Comparison of ENCODE assay signal across 1 cellular context in the genomic region with DNA sequence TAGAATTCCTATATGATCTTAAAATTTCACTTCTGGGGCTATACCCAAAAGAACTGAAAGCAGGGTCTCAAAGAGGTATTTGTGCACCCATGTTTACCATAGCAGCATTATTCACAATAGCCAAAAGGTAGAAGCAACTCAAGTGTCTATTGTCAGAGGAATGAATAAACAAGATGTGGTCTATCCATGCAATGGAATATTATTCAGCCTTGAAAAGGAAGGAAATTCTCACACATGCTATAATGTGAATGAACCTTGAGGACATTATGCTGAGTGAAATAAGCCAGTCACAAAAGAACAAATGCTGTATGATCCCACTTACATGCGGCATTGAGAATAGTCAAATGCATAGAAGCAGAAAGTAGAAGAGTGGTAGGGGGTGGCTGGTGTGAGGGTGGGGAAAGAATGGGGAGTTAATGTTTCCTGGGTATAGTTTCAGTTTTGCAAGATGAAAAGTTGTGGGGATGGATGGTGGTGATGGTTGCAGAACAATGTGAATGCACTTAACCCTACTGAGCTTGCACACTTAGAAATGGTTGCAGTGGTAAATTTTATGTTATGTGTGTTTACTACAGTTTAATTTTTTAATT.
TF ChIP-seq lines count a peak whose summit lies in the region.

No MANE protein-coding gene starts in this region.

TF ChIP-seq in GM12878, 131 proteins besides CTCF, POLR2A, EP300 and RAD21 (continued from another document and continues in another):
- TF ChIP-seq, protein P1, sequence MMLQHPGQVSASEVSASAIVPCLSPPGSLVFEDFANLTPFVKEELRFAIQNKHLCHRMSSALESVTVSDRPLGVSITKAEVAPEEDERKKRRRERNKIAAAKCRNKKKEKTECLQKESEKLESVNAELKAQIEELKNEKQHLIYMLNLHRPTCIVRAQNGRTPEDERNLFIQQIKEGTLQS (IDR thresholded peaks at IDR 0.05; ENCODE audit: borderline replicate concordance, extremely low read depth, low read depth, low read length) = no peak
- TF ChIP-seq PAX8 (IDR thresholded peaks at IDR 0.05) = no peak
- TF ChIP-seq SMC3 (IDR thresholded peaks at IDR 0.05; ENCODE audit: borderline replicate concordance, low read length) = no peak
- TF ChIP-seq, protein P2, sequence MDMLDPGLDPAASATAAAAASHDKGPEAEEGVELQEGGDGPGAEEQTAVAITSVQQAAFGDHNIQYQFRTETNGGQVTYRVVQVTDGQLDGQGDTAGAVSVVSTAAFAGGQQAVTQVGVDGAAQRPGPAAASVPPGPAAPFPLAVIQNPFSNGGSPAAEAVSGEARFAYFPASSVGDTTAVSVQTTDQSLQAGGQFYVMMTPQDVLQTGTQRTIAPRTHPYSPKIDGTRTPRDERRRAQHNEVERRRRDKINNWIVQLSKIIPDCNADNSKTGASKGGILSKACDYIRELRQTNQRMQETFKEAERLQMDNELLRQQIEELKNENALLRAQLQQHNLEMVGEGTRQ (IDR thresholded peaks at IDR 0.05; ENCODE audit: borderline replicate concordance, low read depth, low read length) = no peak
- TF ChIP-seq ZSCAN29 (IDR thresholded peaks at IDR 0.05) = no peak
- TF ChIP-seq, protein P3, sequence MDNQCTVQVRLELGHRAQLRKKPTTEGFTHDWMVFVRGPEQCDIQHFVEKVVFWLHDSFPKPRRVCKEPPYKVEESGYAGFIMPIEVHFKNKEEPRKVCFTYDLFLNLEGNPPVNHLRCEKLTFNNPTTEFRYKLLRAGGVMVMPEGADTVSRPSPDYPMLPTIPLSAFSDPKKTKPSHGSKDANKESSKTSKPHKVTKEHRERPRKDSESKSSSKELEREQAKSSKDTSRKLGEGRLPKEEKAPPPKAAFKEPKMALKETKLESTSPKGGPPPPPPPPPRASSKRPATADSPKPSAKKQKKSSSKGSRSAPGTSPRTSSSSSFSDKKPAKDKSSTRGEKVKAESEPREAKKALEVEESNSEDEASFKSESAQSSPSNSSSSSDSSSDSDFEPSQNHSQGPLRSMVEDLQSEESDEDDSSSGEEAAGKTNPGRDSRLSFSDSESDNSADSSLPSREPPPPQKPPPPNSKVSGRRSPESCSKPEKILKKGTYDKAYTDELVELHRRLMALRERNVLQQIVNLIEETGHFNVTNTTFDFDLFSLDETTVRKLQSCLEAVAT (IDR thresholded peaks at IDR 0.05) = peak; percentile 62; the same call in 1 of the 2 replicates
- TF ChIP-seq, protein P4, sequence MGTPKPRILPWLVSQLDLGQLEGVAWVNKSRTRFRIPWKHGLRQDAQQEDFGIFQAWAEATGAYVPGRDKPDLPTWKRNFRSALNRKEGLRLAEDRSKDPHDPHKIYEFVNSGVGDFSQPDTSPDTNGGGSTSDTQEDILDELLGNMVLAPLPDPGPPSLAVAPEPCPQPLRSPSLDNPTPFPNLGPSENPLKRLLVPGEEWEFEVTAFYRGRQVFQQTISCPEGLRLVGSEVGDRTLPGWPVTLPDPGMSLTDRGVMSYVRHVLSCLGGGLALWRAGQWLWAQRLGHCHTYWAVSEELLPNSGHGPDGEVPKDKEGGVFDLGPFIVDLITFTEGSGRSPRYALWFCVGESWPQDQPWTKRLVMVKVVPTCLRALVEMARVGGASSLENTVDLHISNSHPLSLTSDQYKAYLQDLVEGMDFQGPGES (IDR thresholded peaks at IDR 0.05) = no peak
- TF ChIP-seq, protein P5, sequence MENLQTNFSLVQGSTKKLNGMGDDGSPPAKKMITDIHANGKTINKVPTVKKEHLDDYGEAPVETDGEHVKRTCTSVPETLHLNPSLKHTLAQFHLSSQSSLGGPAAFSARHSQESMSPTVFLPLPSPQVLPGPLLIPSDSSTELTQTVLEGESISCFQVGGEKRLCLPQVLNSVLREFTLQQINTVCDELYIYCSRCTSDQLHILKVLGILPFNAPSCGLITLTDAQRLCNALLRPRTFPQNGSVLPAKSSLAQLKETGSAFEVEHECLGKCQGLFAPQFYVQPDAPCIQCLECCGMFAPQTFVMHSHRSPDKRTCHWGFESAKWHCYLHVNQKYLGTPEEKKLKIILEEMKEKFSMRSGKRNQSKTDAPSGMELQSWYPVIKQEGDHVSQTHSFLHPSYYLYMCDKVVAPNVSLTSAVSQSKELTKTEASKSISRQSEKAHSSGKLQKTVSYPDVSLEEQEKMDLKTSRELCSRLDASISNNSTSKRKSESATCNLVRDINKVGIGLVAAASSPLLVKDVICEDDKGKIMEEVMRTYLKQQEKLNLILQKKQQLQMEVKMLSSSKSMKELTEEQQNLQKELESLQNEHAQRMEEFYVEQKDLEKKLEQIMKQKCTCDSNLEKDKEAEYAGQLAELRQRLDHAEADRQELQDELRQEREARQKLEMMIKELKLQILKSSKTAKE (IDR thresholded peaks at IDR 0.05; ENCODE audit: low read depth, poor library complexity, severe bottlenecking) = no peak
- TF ChIP-seq TAF1 (IDR thresholded peaks at IDR 0.05; ENCODE audit: borderline replicate concordance, low read depth, low read length) = no peak
- TF ChIP-seq NFIC (IDR thresholded peaks at IDR 0.05; ENCODE audit: low read depth, low read length) = no peak
- TF ChIP-seq EZH2 (IDR thresholded peaks at IDR 0.05; ENCODE audit: borderline replicate concordance, control insufficient read depth, low read depth, low read length) = no peak
- no peak for TF ChIP-seq NFYA (IDR thresholded peaks at IDR 0.05; ENCODE audit: borderline replicate concordance, low read depth, low read length)
- TF ChIP-seq, protein P6, sequence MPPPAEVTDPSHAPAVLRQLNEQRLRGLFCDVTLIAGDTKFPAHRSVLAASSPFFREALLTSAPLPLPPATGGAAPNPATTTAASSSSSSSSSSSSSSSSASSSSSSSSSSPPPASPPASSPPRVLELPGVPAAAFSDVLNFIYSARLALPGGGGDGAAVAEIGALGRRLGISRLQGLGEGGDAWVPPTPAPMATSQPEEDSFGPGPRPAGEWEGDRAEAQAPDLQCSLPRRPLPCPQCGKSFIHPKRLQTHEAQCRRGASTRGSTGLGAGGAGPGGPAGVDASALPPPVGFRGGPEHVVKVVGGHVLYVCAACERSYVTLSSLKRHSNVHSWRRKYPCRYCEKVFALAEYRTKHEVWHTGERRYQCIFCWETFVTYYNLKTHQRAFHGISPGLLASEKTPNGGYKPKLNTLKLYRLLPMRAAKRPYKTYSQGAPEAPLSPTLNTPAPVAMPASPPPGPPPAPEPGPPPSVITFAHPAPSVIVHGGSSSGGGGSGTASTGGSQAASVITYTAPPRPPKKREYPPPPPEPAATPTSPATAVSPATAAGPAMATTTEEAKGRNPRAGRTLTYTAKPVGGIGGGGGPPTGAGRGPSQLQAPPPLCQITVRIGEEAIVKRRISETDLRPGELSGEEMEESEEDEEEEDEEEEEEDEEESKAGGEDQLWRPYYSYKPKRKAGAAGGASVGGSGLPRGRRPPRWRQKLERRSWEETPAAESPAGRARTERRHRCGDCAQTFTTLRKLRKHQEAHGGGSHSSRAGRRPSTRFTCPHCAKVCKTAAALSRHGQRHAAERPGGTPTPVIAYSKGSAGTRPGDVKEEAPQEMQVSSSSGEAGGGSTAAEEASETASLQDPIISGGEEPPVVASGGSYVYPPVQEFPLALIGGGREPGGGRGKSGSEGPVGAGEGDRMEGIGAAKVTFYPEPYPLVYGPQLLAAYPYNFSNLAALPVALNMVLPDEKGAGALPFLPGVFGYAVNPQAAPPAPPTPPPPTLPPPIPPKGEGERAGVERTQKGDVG (CRISPR knock-in tag; IDR thresholded peaks at IDR 0.05) = no peak
- peak; percentile 6; the same call in 1 of the 2 replicates for TF ChIP-seq CREM (IDR thresholded peaks at IDR 0.05; ENCODE audit: low read depth)
- TF ChIP-seq SUPT20H (IDR thresholded peaks at IDR 0.05; ENCODE audit: borderline replicate concordance, control insufficient read depth, low read depth, low read length) = no peak
- no peak for TF ChIP-seq SREBF1 (IDR thresholded peaks at IDR 0.05; ENCODE audit: low read length)
- TF ChIP-seq, protein P7, sequence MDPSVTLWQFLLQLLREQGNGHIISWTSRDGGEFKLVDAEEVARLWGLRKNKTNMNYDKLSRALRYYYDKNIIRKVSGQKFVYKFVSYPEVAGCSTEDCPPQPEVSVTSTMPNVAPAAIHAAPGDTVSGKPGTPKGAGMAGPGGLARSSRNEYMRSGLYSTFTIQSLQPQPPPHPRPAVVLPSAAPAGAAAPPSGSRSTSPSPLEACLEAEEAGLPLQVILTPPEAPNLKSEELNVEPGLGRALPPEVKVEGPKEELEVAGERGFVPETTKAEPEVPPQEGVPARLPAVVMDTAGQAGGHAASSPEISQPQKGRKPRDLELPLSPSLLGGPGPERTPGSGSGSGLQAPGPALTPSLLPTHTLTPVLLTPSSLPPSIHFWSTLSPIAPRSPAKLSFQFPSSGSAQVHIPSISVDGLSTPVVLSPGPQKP (IDR thresholded peaks at IDR 0.05; ENCODE audit: low read depth, low read length) = no peak
- TF ChIP-seq NBN (IDR thresholded peaks at IDR 0.05) = peak; percentile 71; the same call in 1 of the 2 replicates
- TF ChIP-seq, protein P8, sequence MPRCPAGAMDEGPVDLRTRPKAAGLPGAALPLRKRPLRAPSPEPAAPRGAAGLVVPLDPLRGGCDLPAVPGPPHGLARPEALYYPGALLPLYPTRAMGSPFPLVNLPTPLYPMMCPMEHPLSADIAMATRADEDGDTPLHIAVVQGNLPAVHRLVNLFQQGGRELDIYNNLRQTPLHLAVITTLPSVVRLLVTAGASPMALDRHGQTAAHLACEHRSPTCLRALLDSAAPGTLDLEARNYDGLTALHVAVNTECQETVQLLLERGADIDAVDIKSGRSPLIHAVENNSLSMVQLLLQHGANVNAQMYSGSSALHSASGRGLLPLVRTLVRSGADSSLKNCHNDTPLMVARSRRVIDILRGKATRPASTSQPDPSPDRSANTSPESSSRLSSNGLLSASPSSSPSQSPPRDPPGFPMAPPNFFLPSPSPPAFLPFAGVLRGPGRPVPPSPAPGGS (IDR thresholded peaks at IDR 0.05; ENCODE audit: borderline replicate concordance, insufficient read depth, low read depth, low read length, poor library complexity, severe bottlenecking) = no peak
- TF ChIP-seq CEBPB (IDR thresholded peaks at IDR 0.05; ENCODE audit: borderline replicate concordance in 1 of 2, low read depth in 2 of 2, low read length in 2 of 2) = no peak
- TF ChIP-seq ASH2L (IDR thresholded peaks at IDR 0.05; ENCODE audit: borderline replicate concordance, low read depth) = no peak
- no peak for TF ChIP-seq SMAD5 (IDR thresholded peaks at IDR 0.05; ENCODE audit: low read depth)
- TF ChIP-seq DPF2 (IDR thresholded peaks at IDR 0.05) = 0 out of 2 replicates have a peak, but pooled peaks have one; percentile 31
- TF ChIP-seq MEF2B (IDR thresholded peaks at IDR 0.05; ENCODE audit: partially characterized antibody, poor library complexity, severe bottlenecking) = peak; percentile 29
- no peak for TF ChIP-seq STAT1 (conservative IDR thresholded peaks at IDR 0.05)
- TF ChIP-seq, protein P9, sequence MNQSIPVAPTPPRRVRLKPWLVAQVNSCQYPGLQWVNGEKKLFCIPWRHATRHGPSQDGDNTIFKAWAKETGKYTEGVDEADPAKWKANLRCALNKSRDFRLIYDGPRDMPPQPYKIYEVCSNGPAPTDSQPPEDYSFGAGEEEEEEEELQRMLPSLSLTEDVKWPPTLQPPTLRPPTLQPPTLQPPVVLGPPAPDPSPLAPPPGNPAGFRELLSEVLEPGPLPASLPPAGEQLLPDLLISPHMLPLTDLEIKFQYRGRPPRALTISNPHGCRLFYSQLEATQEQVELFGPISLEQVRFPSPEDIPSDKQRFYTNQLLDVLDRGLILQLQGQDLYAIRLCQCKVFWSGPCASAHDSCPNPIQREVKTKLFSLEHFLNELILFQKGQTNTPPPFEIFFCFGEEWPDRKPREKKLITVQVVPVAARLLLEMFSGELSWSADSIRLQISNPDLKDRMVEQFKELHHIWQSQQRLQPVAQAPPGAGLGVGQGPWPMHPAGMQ (IDR thresholded peaks at IDR 0.05; ENCODE audit: borderline replicate concordance) = no peak
- peak; percentile 73; the same call in 1 of the 3 replicates for TF ChIP-seq POU2F2 (IDR thresholded peaks at IDR 0.05; ENCODE audit: borderline replicate concordance, low read depth, low read length)
- peak; percentile 65 for TF ChIP-seq ATF7 (IDR thresholded peaks at IDR 0.05; ENCODE audit: low read depth)
- no peak for TF ChIP-seq BRCA1 (IDR thresholded peaks at IDR 0.05; ENCODE audit: low read depth, low read length)
- no peak for TF ChIP-seq MXI1 (IDR thresholded peaks at IDR 0.05; ENCODE audit: low read depth, low read length)
- TF ChIP-seq IKZF2 (IDR thresholded peaks at IDR 0.05) = peak; percentile 75 to 76
- no peak for TF ChIP-seq BCL11A (IDR thresholded peaks at IDR 0.05; ENCODE audit: low read depth, low read length)
- no peak for TF ChIP-seq POLR2AphosphoS5 (IDR thresholded peaks at IDR 0.05; ENCODE audit: low read length)
- TF ChIP-seq, protein P10, sequence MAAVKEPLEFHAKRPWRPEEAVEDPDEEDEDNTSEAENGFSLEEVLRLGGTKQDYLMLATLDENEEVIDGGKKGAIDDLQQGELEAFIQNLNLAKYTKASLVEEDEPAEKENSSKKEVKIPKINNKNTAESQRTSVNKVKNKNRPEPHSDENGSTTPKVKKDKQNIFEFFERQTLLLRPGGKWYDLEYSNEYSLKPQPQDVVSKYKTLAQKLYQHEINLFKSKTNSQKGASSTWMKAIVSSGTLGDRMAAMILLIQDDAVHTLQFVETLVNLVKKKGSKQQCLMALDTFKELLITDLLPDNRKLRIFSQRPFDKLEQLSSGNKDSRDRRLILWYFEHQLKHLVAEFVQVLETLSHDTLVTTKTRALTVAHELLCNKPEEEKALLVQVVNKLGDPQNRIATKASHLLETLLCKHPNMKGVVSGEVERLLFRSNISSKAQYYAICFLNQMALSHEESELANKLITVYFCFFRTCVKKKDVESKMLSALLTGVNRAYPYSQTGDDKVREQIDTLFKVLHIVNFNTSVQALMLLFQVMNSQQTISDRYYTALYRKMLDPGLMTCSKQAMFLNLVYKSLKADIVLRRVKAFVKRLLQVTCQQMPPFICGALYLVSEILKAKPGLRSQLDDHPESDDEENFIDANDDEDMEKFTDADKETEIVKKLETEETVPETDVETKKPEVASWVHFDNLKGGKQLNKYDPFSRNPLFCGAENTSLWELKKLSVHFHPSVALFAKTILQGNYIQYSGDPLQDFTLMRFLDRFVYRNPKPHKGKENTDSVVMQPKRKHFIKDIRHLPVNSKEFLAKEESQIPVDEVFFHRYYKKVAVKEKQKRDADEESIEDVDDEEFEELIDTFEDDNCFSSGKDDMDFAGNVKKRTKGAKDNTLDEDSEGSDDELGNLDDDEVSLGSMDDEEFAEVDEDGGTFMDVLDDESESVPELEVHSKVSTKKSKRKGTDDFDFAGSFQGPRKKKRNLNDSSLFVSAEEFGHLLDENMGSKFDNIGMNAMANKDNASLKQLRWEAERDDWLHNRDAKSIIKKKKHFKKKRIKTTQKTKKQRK (IDR thresholded peaks at IDR 0.05; ENCODE audit: low read depth, low read length) = no peak
- TF ChIP-seq SP1 (IDR thresholded peaks at IDR 0.05; ENCODE audit: low read depth, low read length) = no peak
